12 cellular contexts compared by ENCODE assay signal in genomic region chr1:16926491-16927195, GRCh38. TPM values are rescaled to one million over a fixed set of nuclear protein-coding genes. Genes with fewer than 3 reads are reported as not detected.
DNase-seq lines count a peak whose midpoint lies in the region; ATAC-seq and TF ChIP-seq lines count a peak whose summit lies in the region.
"Had no signal": no experiment of that assay in that cellular context is flagged by ENCODE, and none has a peak within 500 bp of the region (broad histone marks: within the 10 kb centered on the region; RNA-seq: fewer than 3 reads in every experiment).

No MANE protein-coding gene starts in this region.

- POLR2A ChIA-PET in activated naive CD8-positive, alpha-beta T cell treated with anti-CD3 and anti-CD28 coated beads, Interleukin-2, amount 10 ng/mL, durations not matched to agents 7 days and 5 days (lab: Charles Lee), result no interaction called here

- peaks cover 50% of the 10 kb centered on the region for H3K4me1 ChIP-seq in NT2/D1 (ENCODE audit: insufficient read depth, insufficient read length)
- peaks cover 21% of the 10 kb centered on the region for H3K4me1 ChIP-seq in iPS-18a (ENCODE audit: control insufficient read depth, low read depth, low read length)
- H3K4me1 ChIP-seq in adrenal gland (replicated peaks in 1 of 2), result no peaks in the 10 kb centered on the region
- H3K4me1 ChIP-seq: right lobe of liver had no signal

- WGBS in adrenal gland, 4 donors, result 70 to 75% (median 73%) methylated on average over 11 of the region's 11 CpGs

- H3K4me3 Mint-ChIP-seq in activated naive CD8-positive, alpha-beta T cell treated with anti-CD3 and anti-CD28 coated beads, Interleukin-2, amount 10 ng/mL, durations not matched to agents 7 days and 5 days, result no peak overlapping the region
- H3K4me3 Mint-ChIP-seq in activated naive CD8-positive, alpha-beta T cell treated with anti-CD3 and anti-CD28 coated beads for 36 hours, result no peak overlapping the region
- H3K4me3 Mint-ChIP-seq in T-helper 2 cell treated with Interferon-gamma antibody and Interleukin-4, amounts not matched to agents 5 μg/mL and 100 μg/mL, for 36 hours, result no peak overlapping the region

- H3K4me3 ChIP-seq in NT2/D1 (ENCODE audit: insufficient read length, low read depth) (no peak overlapping the region), iPS-18a (ENCODE audit: low read length) (no peak overlapping the region), adrenal gland (no peak overlapping the region)
- H3K4me3 ChIP-seq: right lobe of liver, upper lobe of left lung had no signal

- H3K27me3 Mint-ChIP-seq in activated naive CD8-positive, alpha-beta T cell treated with anti-CD3 and anti-CD28 coated beads, Interleukin-2, amount 10 ng/mL, durations not matched to agents 7 days and 5 days, result no peaks in the 10 kb centered on the region
- H3K27me3 Mint-ChIP-seq in activated naive CD8-positive, alpha-beta T cell treated with anti-CD3 and anti-CD28 coated beads for 36 hours, result no peaks in the 10 kb centered on the region
- no peaks in the 10 kb centered on the region for H3K27me3 Mint-ChIP-seq in T-helper 2 cell treated with Interferon-gamma antibody and Interleukin-4, amounts not matched to agents 5 μg/mL and 100 μg/mL, for 36 hours (ENCODE audit: low read depth)

- H3K27ac ChIP-seq in iPS-18a (ENCODE audit: low read length) (peak overlapping the region; percentile 68), temporal lobe (ENCODE audit: low read depth, low read length) (peak overlapping the region; percentile 31), adrenal gland (no peak overlapping the region)
- H3K27ac ChIP-seq: right lobe of liver, upper lobe of left lung had no signal

- ATAC-seq in activated naive CD8-positive, alpha-beta T cell treated with anti-CD3 and anti-CD28 coated beads, Interleukin-2, amount 10 ng/mL, durations not matched to agents 7 days and 5 days (ENCODE audit: low read depth), result no peak

- no peak for DNase-seq in activated naive CD8-positive, alpha-beta T cell treated with anti-CD3 and anti-CD28 coated beads, Interleukin-2, amount 10 ng/mL, durations not matched to agents 7 days and 5 days
- no peak for DNase-seq in activated naive CD8-positive, alpha-beta T cell treated with anti-CD3 and anti-CD28 coated beads for 36 hours
- DNase-seq in NT2/D1 (ENCODE audit: low read depth, low spot score), result peak; percentile 93
- DNase-seq in T-helper 2 cell, result no peak
- DNase-seq in T-helper 2 cell treated with Interferon-gamma antibody and Interleukin-4, amounts not matched to agents 5 μg/mL and 100 μg/mL, for 36 hours (ENCODE audit: low spot score), result no peak
- DNase-seq in adrenal gland, result no peak

- TF ChIP-seq CTCF in adrenal gland (IDR thresholded peaks at IDR 0.05), result no peak

- no peak for TF ChIP-seq POLR2A in adrenal gland (IDR thresholded peaks at IDR 0.05)

- H3K9ac ChIP-seq in NT2/D1 (ENCODE audit: insufficient read length, low read depth) (peak overlapping the region; percentile 32), iPS-18a (ENCODE audit: low read length) (peak overlapping the region; percentile 51)

- peaks cover 2% of the 10 kb centered on the region for H3K36me3 Mint-ChIP-seq in activated naive CD8-positive, alpha-beta T cell treated with anti-CD3 and anti-CD28 coated beads, Interleukin-2, amount 10 ng/mL, durations not matched to agents 7 days and 5 days
- peaks cover 2% of the 10 kb centered on the region for H3K36me3 Mint-ChIP-seq in activated naive CD8-positive, alpha-beta T cell treated with anti-CD3 and anti-CD28 coated beads for 36 hours
- no peaks in the 10 kb centered on the region for H3K36me3 Mint-ChIP-seq in T-helper 2 cell treated with Interferon-gamma antibody and Interleukin-4, amounts not matched to agents 5 μg/mL and 100 μg/mL, for 36 hours (ENCODE audit: low read depth)

- no peaks in the 10 kb centered on the region for H3K9me3 ChIP-seq in NT2/D1 (ENCODE audit: insufficient read depth, low read length)
- no peaks in the 10 kb centered on the region for H3K9me3 ChIP-seq in iPS-18a (ENCODE audit: control insufficient read depth, low read depth, low read length)
- H3K9me3 ChIP-seq in adrenal gland (replicated peaks in 1 of 3), result no peaks in the 10 kb centered on the region
- H3K9me3 ChIP-seq: right lobe of liver, upper lobe of left lung had no signal

- intact Hi-C loops in adrenal gland (cut with DNase I), result loop anchor here in 1 of 2 donors (10.0 kb wide), 1 partner anchor 512 kb away; no protein-coding TSS in a partner anchor

- no peaks in the 10 kb centered on the region for H3K9me3 Mint-ChIP-seq in activated naive CD8-positive, alpha-beta T cell treated with anti-CD3 and anti-CD28 coated beads, Interleukin-2, amount 10 ng/mL, durations not matched to agents 7 days and 5 days
- no peaks in the 10 kb centered on the region for H3K9me3 Mint-ChIP-seq in activated naive CD8-positive, alpha-beta T cell treated with anti-CD3 and anti-CD28 coated beads for 36 hours
- H3K9me3 Mint-ChIP-seq in T-helper 2 cell treated with Interferon-gamma antibody and Interleukin-4, amounts not matched to agents 5 μg/mL and 100 μg/mL, for 36 hours, result no peaks in the 10 kb centered on the region

- H3K27me3 ChIP-seq in NT2/D1 (ENCODE audit: insufficient read depth, insufficient read length), result no peaks in the 10 kb centered on the region
- H3K27me3 ChIP-seq in iPS-18a (ENCODE audit: control insufficient read depth, insufficient read depth, low read length), result no peaks in the 10 kb centered on the region
- H3K27me3 ChIP-seq in adrenal gland, result no peaks in the 10 kb centered on the region
- H3K27me3 ChIP-seq: right lobe of liver had no signal

- H3K27ac Mint-ChIP-seq in activated naive CD8-positive, alpha-beta T cell treated with anti-CD3 and anti-CD28 coated beads, Interleukin-2, amount 10 ng/mL, durations not matched to agents 7 days and 5 days, result peak overlapping the region; percentile 25
- no peak overlapping the region for H3K27ac Mint-ChIP-seq in activated naive CD8-positive, alpha-beta T cell treated with anti-CD3 and anti-CD28 coated beads for 36 hours
- no peak overlapping the region for H3K27ac Mint-ChIP-seq in T-helper 2 cell treated with Interferon-gamma antibody and Interleukin-4, amounts not matched to agents 5 μg/mL and 100 μg/mL, for 36 hours

- H3K4me1 Mint-ChIP-seq in activated naive CD8-positive, alpha-beta T cell treated with anti-CD3 and anti-CD28 coated beads, Interleukin-2, amount 10 ng/mL, durations not matched to agents 7 days and 5 days, result peaks cover 26% of the 10 kb centered on the region
- H3K4me1 Mint-ChIP-seq in activated naive CD8-positive, alpha-beta T cell treated with anti-CD3 and anti-CD28 coated beads for 36 hours, result peaks cover 26% of the 10 kb centered on the region
- H3K4me1 Mint-ChIP-seq in T-helper 2 cell treated with Interferon-gamma antibody and Interleukin-4, amounts not matched to agents 5 μg/mL and 100 μg/mL, for 36 hours (ENCODE audit: low read depth), result peaks cover 7% of the 10 kb centered on the region

- peaks cover 20% of the 10 kb centered on the region for H3K36me3 ChIP-seq in NT2/D1 (ENCODE audit: insufficient read depth, insufficient read length, low read length)
- peaks cover 12% of the 10 kb centered on the region for H3K36me3 ChIP-seq in iPS-18a (ENCODE audit: control insufficient read depth, low read depth, low read length)
- H3K36me3 ChIP-seq in adrenal gland (replicated peaks in 1 of 2), result no peaks in the 10 kb centered on the region
- H3K36me3 ChIP-seq: right lobe of liver had no signal

RNA-seq across cellular contexts. Expression of gene CROCC, which starts 4.9 kb away (rescaled TPM):
- total RNA-seq in activated naive CD8-positive, alpha-beta T cell treated with anti-CD3 and anti-CD28 coated beads, Interleukin-2, amount 10 ng/mL, durations not matched to agents 7 days and 5 days, result 10 to 100 TPM; 63.0 to 69.8 TPM
- 10 to 100 TPM; 24.7 to 26.3 TPM for total RNA-seq in activated naive CD8-positive, alpha-beta T cell treated with anti-CD3 and anti-CD28 coated beads for 36 hours
- total RNA-seq in temporal lobe (20.7 TPM), adrenal gland (10 to 100 TPM in 7 of 8 donors, 1 to 10 TPM in 1; 5.6 to 34.0 (median 19.2) TPM)
- polyA plus RNA-seq in adrenal gland, result 100 to 1,000 TPM in 1 of 3 donors, 10 to 100 TPM in 1, 1 to 10 TPM in 1; 2.3 to 151 (median 58.7) TPM

RNA-seq across cellular contexts. Expression of gene RNU1-2, which starts 30.9 kb away (rescaled TPM):
- 1,000 to 10,000 TPM; 3,257 to 3,430 TPM for total RNA-seq in activated naive CD8-positive, alpha-beta T cell treated with anti-CD3 and anti-CD28 coated beads, Interleukin-2, amount 10 ng/mL, durations not matched to agents 7 days and 5 days
- 100 to 1,000 TPM; 874 to 961 TPM for total RNA-seq in activated naive CD8-positive, alpha-beta T cell treated with anti-CD3 and anti-CD28 coated beads for 36 hours
- total RNA-seq in temporal lobe (73,230 TPM), adrenal gland (1,000 to 10,000 TPM in 3 of 8 donors, 100 to 1,000 TPM in 1, under 1 TPM in 3, not detected in 1; under 0.01 to 2,119 (median 890) TPM)
- polyA plus RNA-seq in adrenal gland, result not detected
- total RNA-seq: M059J had no signal

RNA-seq across cellular contexts. Expression of gene MFAP2, which starts 53.8 kb away (rescaled TPM):
- total RNA-seq in activated naive CD8-positive, alpha-beta T cell treated with anti-CD3 and anti-CD28 coated beads, Interleukin-2, amount 10 ng/mL, durations not matched to agents 7 days and 5 days, result not detected
- not detected for total RNA-seq in activated naive CD8-positive, alpha-beta T cell treated with anti-CD3 and anti-CD28 coated beads for 36 hours
- total RNA-seq in temporal lobe (5.9 TPM), adrenal gland (1 to 10 TPM in 7 of 8 donors, under 1 TPM in 1; 0.79 to 9.9 (median 4.0) TPM)
- polyA plus RNA-seq in adrenal gland, result 10 to 100 TPM in 2 of 3 donors, 1 to 10 TPM in 1; 2.1 to 17.7 (median 12.3) TPM
- total RNA-seq: T-helper 2 cell treated with Interferon-gamma antibody and Interleukin-4, amounts not matched to agents 100 ng/mL and 5 ng/mL, for 36 hours had no signal

Comparison
In these comparisons a context has a peak if more than half of its experiments do, and no peak if none do; other contexts are left out.
1. H3K27ac ChIP-seq: peak in iPS-18a (single experiment) and temporal lobe (single experiment); none in adrenal gland (0 of 5).
2. RNA of gene RNU1-2, which starts 30.9 kb away (total RNA-seq): 73,230 TPM in temporal lobe (single experiment); 3,257 to 3,430 TPM in activated naive CD8-positive, alpha-beta T cell treated with anti-CD3 and anti-CD28 coated beads, Interleukin-2, amount 10 ng/mL, durations not matched to agents 7 days and 5 days, 874 to 961 TPM in activated naive CD8-positive, alpha-beta T cell treated with anti-CD3 and anti-CD28 coated beads for 36 hours and under 0.01 to 2,119 TPM in adrenal gland; every median in the first group is over 10 times any median in the second.